16 cellular contexts compared by ENCODE assay signal in genomic region chr2:2662847-2663356, GRCh38.
A peak's percentile ranks its signal among the peaks of the same experiment; 100 is the strongest.
DNase-seq lines count a peak whose midpoint lies in the region; ATAC-seq, FAIRE-seq and TF ChIP-seq lines count a peak whose summit lies in the region.
"Had no signal": no experiment of that assay in that cellular context is flagged by ENCODE, and none has a peak within 500 bp of the region (broad histone marks: within the 10 kb centered on the region; RNA-seq: fewer than 3 reads in every experiment).

No MANE protein-coding gene starts in this region.

- no peaks in the 10 kb centered on the region for H3K4me1 Mint-ChIP-seq in CD14-positive monocyte
- H3K4me1 Mint-ChIP-seq: activated CD4-positive, alpha-beta memory T cell treated with anti-CD3 and anti-CD28 coated beads, Interleukin-2, amount 10 ng/mL, durations not matched to agents 7 days and 5 days; activated naive CD8-positive, alpha-beta T cell treated with anti-CD3 and anti-CD28 coated beads, Interleukin-2, amount 10 ng/mL, durations not matched to agents 7 days and 5 days had no signal

- WGBS in pancreas, 2 donors, result 22 to 23% methylated on average over 9 of the region's 9 CpGs
- WGBS in transverse colon (ENCODE audit: low coverage in 1 of 2), 2 donors, result 70% methylated on average over 9 of the region's 9 CpGs; no CpG with 5 or more reads in 1 of the 2 donors

- no peak for TF ChIP-seq CTCF in pancreas (IDR thresholded peaks at IDR 0.05)
- no peak for TF ChIP-seq CTCF in transverse colon (IDR thresholded peaks at IDR 0.05)
- no peak for TF ChIP-seq CTCF in CD14-positive monocyte (IDR thresholded peaks at IDR 0.05)

- DNase-seq in DMS153 treated with DMSO at 0.1 percent for 48 hours (lab: John Stamatoyannopoulos, UW; ENCODE audit: unreplicated experiment) (peak; percentile 61), NCI-H2081 (lab: John Stamatoyannopoulos, UW) (peak; percentile 51 to 75), SHP77 (lab: John Stamatoyannopoulos, UW) (peak; percentile 88 to 92), pancreas (no peak), GDM1 (lab: John Stamatoyannopoulos, UW) (no peak), transverse colon (no peak), CD14-positive monocyte (ENCODE audit: low spot score) (no peak)
- DNase-seq: activated CD4-positive, alpha-beta memory T cell treated with anti-CD3 and anti-CD28 coated beads, Interleukin-2, amount 10 ng/mL, durations not matched to agents 7 days and 5 days; activated naive CD8-positive, alpha-beta T cell treated with anti-CD3 and anti-CD28 coated beads, Interleukin-2, amount 10 ng/mL, durations not matched to agents 7 days and 5 days; activated T-cell treated with anti-CD3 and anti-CD28 coated beads, Interleukin-2, amount 50 U/mL, for 72 hours; effector CD4-positive, alpha-beta T cell; midbrain; Peyer's patch; stimulated activated CD4-positive, alpha-beta T cell treated with anti-CD3 and anti-CD28 coated beads, Interleukin-2, amount 100 ng/mL, for 24 hours; T-cell had no signal

- no peak for FAIRE-seq in pancreas (lab: Jason Lieb, UNC)

- intact Hi-C loops in pancreas (cut with DNase I) (no loop called here), transverse colon (cut with DNase I; ENCODE audit: low total_unique reads) (no loop called here), CD14-positive monocyte (cut with micrococcal nuclease) (no loop called here)

- no peak overlapping the region for H3K27ac ChIP-seq in pancreas
- no peak overlapping the region for H3K27ac ChIP-seq in transverse colon
- H3K27ac ChIP-seq: Peyer's patch had no signal

- no peaks in the 10 kb centered on the region for H3K9me3 ChIP-seq in pancreas
- H3K9me3 ChIP-seq in transverse colon, result no peaks in the 10 kb centered on the region
- H3K9me3 ChIP-seq: HAP-1 had no signal

- H3K4me3 Mint-ChIP-seq in CD14-positive monocyte, result no peak overlapping the region
- H3K4me3 Mint-ChIP-seq: activated CD4-positive, alpha-beta memory T cell treated with anti-CD3 and anti-CD28 coated beads, Interleukin-2, amount 10 ng/mL, durations not matched to agents 7 days and 5 days; activated naive CD8-positive, alpha-beta T cell treated with anti-CD3 and anti-CD28 coated beads, Interleukin-2, amount 10 ng/mL, durations not matched to agents 7 days and 5 days; activated T-cell treated with anti-CD3 and anti-CD28 coated beads, Interleukin-2, amount 50 U/mL, for 72 hours; T-cell had no signal

- H3K27ac Mint-ChIP-seq in CD14-positive monocyte, result peak overlapping the region in 1 of 7 donors; percentile 15
- H3K27ac Mint-ChIP-seq: activated CD4-positive, alpha-beta memory T cell treated with anti-CD3 and anti-CD28 coated beads, Interleukin-2, amount 10 ng/mL, durations not matched to agents 7 days and 5 days; activated naive CD8-positive, alpha-beta T cell treated with anti-CD3 and anti-CD28 coated beads, Interleukin-2, amount 10 ng/mL, durations not matched to agents 7 days and 5 days; activated T-cell treated with anti-CD3 and anti-CD28 coated beads, Interleukin-2, amount 50 U/mL, for 72 hours; T-cell had no signal

- no peaks in the 10 kb centered on the region for H3K36me3 Mint-ChIP-seq in CD14-positive monocyte
- H3K36me3 Mint-ChIP-seq: T-cell had no signal

- no peak for TF ChIP-seq EP300 in transverse colon (IDR thresholded peaks at IDR 0.05; ENCODE audit: low read depth)

- peaks cover 9 to 19% (median 12%) of the 10 kb centered on the region in 7 donors for H3K9me3 Mint-ChIP-seq in CD14-positive monocyte

- H3K4me1 ChIP-seq in pancreas (no peaks in the 10 kb centered on the region), transverse colon (no peaks in the 10 kb centered on the region)
- H3K4me1 ChIP-seq: HAP-1, Peyer's patch had no signal

- peaks cover 0 to 3% (median 2%) of the 10 kb centered on the region in 3 donors for H3K27me3 Mint-ChIP-seq in CD14-positive monocyte (ENCODE audit: low read depth in 3 of 3)
- H3K27me3 Mint-ChIP-seq: activated CD4-positive, alpha-beta memory T cell treated with anti-CD3 and anti-CD28 coated beads, Interleukin-2, amount 10 ng/mL, durations not matched to agents 7 days and 5 days; activated naive CD8-positive, alpha-beta T cell treated with anti-CD3 and anti-CD28 coated beads, Interleukin-2, amount 10 ng/mL, durations not matched to agents 7 days and 5 days; T-cell had no signal

- TF ChIP-seq POLR2A in transverse colon (IDR thresholded peaks at IDR 0.05), result no peak

- in situ Hi-C loops in transverse colon (cut with MboI; ENCODE audit: low pct_ligation_motif_present in 1 of 4, low pct_unique_long_range_greater_than_20kb in 1 of 4, low sequenced_read_pairs in 3 of 4), result no loop called here

- H3K4me3 ChIP-seq in pancreas (no peak overlapping the region), transverse colon (no peak overlapping the region)
- H3K4me3 ChIP-seq: HAP-1, Peyer's patch had no signal

- peak in 3 of 4 donors; percentile 9 to 31 (median 19) for ATAC-seq in pancreas
- ATAC-seq: activated T-cell treated with anti-CD3 and anti-CD28 coated beads, Interleukin-2, amount 50 U/mL, for 72 hours; T-cell had no signal

- H3K27me3 ChIP-seq in pancreas (no peaks in the 10 kb centered on the region), transverse colon (no peaks in the 10 kb centered on the region)
- H3K27me3 ChIP-seq: Peyer's patch had no signal

- H3K36me3 ChIP-seq in pancreas (no peaks in the 10 kb centered on the region), transverse colon (no peaks in the 10 kb centered on the region)
- H3K36me3 ChIP-seq: HAP-1, Peyer's patch had no signal

Comparison
In these comparisons a context has a peak if more than half of its experiments do, and no peak if none do; other contexts are left out.
1. DNase-seq: peak in DMS153 treated with DMSO at 0.1 percent for 48 hours (single experiment), NCI-H2081 (2 of 2) and SHP77 (2 of 2); none in pancreas (0 of 6), GDM1 (single experiment), transverse colon (single experiment) and CD14-positive monocyte (single experiment).